ENCODE assay signal across 11 cellular contexts in the genomic region with DNA sequence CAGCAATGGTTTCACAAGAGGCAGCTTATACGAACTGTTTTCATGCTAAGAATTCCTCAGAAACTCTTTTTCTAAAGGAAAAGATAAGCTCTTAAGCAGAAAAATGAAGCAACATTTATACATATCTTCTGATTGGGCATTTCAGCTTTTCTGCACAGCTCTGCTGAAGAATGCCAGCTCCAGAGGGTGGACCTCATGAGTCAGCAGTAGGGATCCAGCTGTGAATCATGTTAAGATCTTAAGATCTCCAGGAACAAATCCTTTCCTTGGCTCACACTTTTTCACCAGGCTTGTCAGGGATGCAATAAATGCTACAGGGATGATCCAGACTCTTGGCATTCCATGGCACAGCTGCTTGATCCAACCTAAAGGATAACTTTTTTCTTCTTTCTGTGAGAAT.
DNase-seq lines count a peak whose midpoint lies in the region; ATAC-seq and TF ChIP-seq lines count a peak whose summit lies in the region.
"Had no signal": no experiment of that assay in that cellular context is flagged by ENCODE, and none has a peak within 500 bp of the region (broad histone marks: within the 10 kb centered on the region; RNA-seq: fewer than 3 reads in every experiment).

No MANE protein-coding gene starts in this region.

- no peaks in the 10 kb centered on the region for H3F3A ChIP-seq in PC-3 (ENCODE audit: low read length, unreplicated experiment)

- H4K20me1 ChIP-seq in PC-3 (ENCODE audit: low read length), result no peaks in the 10 kb centered on the region

- no peak overlapping the region for H2AFZ ChIP-seq in PC-3 (ENCODE audit: low read length)

- no peaks in the 10 kb centered on the region for H3K27me3 ChIP-seq in PC-3 (ENCODE audit: low read length)

- ATAC-seq in PC-3 (peak; percentile 73; the same call in 1 of the 2 replicates), GM18867 (IDR thresholded peaks at IDR 0.05; ENCODE audit: unreplicated experiment) (no peak)

- no peak overlapping the region for H3K4me2 ChIP-seq in PC-3 (ENCODE audit: low read length)

- intact Hi-C loops in PC-3 (cut with micrococcal nuclease), result no loop called here

- CTCF ChIA-PET in PC-3 (lab: Charles Lee), result no interaction called here

- no peak overlapping the region for H3K9ac ChIP-seq in PC-3 (ENCODE audit: low read length)

- no peak overlapping the region for H3K4me3 ChIP-seq in PC-3 (ENCODE audit: low read length)
- H3K4me3 ChIP-seq in epithelial cell of proximal tubule (ENCODE audit: low read depth, low read length), result no peak overlapping the region

- no TSS peak for BruUV-seq in PC-3 (replicated peaks; lab: Mats Ljungman, UMichigan)

- no peaks in the 10 kb centered on the region for H3K79me2 ChIP-seq in PC-3 (ENCODE audit: low read length)

- POLR2A ChIA-PET in PC-3 (lab: Charles Lee; ENCODE audit: unreplicated experiment), result no interaction called here

- no peaks in the 10 kb centered on the region for H3K4me1 ChIP-seq in PC-3 (ENCODE audit: insufficient read depth, low read length)

- H3K9me2 ChIP-seq in PC-3 (replicated peaks; ENCODE audit: low read length), result no peaks in the 10 kb centered on the region

- H3K27ac ChIP-seq in PC-3 (ENCODE audit: low read length), result no peak overlapping the region

- DNase-seq in GM03348 (ENCODE audit: low spot score) (peak; percentile 82), PC-3 (peak; percentile 55), epithelial cell of proximal tubule (ENCODE audit: low read depth) (peak; percentile 36), non-pigmented ciliary epithelial cell (ENCODE audit: low read depth) (peak; percentile 66), NCI-H526 (lab: John Stamatoyannopoulos, UW) (no peak), ecto neural progenitor cell (ENCODE audit: low spot score) (no peak)
- no peak for DNase-seq in activated CD4-positive, alpha-beta T cell treated with anti-CD3 and anti-CD28 coated beads for 4 hours
- DNase-seq: activated gamma-delta T cell treated with Interleukin-2 at 50 U/mL for 16 hours, NCI-H2227 treated with DMSO at 0.1 percent for 48 hours, substantia nigra had no signal

- no peaks in the 10 kb centered on the region for H3K36me3 ChIP-seq in PC-3 (ENCODE audit: low read depth, low read length)

- TF ChIP-seq CTCF in PC-3 (conservative IDR thresholded peaks at IDR 0.05; ENCODE audit: low read depth, low read length), result no peak
- no peak for TF ChIP-seq CTCF in epithelial cell of proximal tubule (conservative IDR thresholded peaks at IDR 0.05; ENCODE audit: low read depth, low read length)

- H3K9me3 ChIP-seq in PC-3 (ENCODE audit: low read length), result no peaks in the 10 kb centered on the region

Comparison
In these comparisons a context has a peak if more than half of its experiments do, and no peak if none do; other contexts are left out.
1. DNase-seq: peak in GM03348 (single experiment), PC-3 (single experiment), epithelial cell of proximal tubule (single experiment) and non-pigmented ciliary epithelial cell (single experiment); none in NCI-H526 (0 of 2), activated CD4-positive, alpha-beta T cell treated with anti-CD3 and anti-CD28 coated beads for 4 hours (0 of 2) and ecto neural progenitor cell (single experiment).